In the genomic region with DNA sequence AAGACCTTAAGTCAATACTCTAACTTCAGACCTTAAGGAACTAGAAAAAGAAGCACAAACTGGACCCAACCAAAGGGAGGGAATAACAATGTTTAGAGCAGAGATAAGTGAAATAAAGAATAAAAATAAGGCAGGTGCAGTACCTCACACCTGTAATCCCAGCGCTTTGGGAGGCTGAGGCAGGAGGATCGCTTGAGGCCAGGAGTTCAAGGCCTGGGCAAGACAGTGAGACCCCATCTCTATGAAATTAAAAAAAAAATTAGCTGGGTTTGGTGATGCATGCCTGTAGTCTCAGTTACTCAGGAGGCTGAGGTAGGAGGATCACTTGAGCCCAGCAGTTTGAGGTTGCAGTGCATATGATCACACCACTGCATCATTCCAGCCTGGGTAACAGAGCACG, we compare ENCODE assay signal across 23 cellular contexts.
"Had no signal": no experiment of that assay in that cellular context is flagged by ENCODE, and none has a peak within 500 bp of the region (broad histone marks: within the 10 kb centered on the region; RNA-seq: fewer than 3 reads in every experiment).

No MANE protein-coding gene starts in this region.

- DNase-seq: activated CD4-positive, alpha-beta memory T cell treated with anti-CD3 and anti-CD28 coated beads, Interleukin-2, amount 10 ng/mL, durations not matched to agents 7 days and 5 days; activated CD4-positive, alpha-beta T cell treated with anti-CD3 and anti-CD28 coated beads for 1 hour; activated CD4-positive, alpha-beta T cell treated with anti-CD3 and anti-CD28 coated beads for 4 hours; activated CD4-positive, alpha-beta T cell treated with anti-CD3 and anti-CD28 coated beads, Interleukin-2, amount 10 ng/mL, durations not matched to agents 7 days and 5 days; activated CD4-positive, alpha-beta T cell treated with anti-CD3 and anti-CD28 coated beads, Interleukin-2, amount 50 U/mL, for 4 hours; activated effector memory CD4-positive, alpha-beta T cell treated with Interleukin-2 at 50 U/mL for 16 hours; activated gamma-delta T cell treated with Interleukin-2 at 50 U/mL for 16 hours; activated naive CD4-positive, alpha-beta T cell treated with anti-CD3 and anti-CD28 coated beads, Interleukin-2, amount 50 U/mL, for 16 hours; activated naive CD4-positive, alpha-beta T cell treated with Interleukin-2 at 50 U/mL for 16 hours; activated T-cell treated with anti-CD3 and anti-CD28 coated beads, Interleukin-2, amount 50 U/mL, for 24 hours; brain microvascular endothelial cell; cortex of kidney; effector CD8-positive, alpha-beta T cell; endodermal cell; foreskin keratinocyte; gastrocnemius medialis; glutamatergic neuron; heart left ventricle; hypothalamus; T-helper 2 cell had no signal

- H3K27ac Mint-ChIP-seq: activated CD4-positive, alpha-beta memory T cell treated with anti-CD3 and anti-CD28 coated beads, Interleukin-2, amount 10 ng/mL, durations not matched to agents 7 days and 5 days; activated CD4-positive, alpha-beta T cell treated with anti-CD3 and anti-CD28 coated beads, Interleukin-2, amount 10 ng/mL, durations not matched to agents 7 days and 5 days; activated naive CD8-positive, alpha-beta T cell; activated T-cell treated with anti-CD3 and anti-CD28 coated beads, Interleukin-2, amount 50 U/mL, for 24 hours; activated T-helper 17 cell treated with anti-CD3 and anti-CD28 coated beads, Interleukin-2, amount 50 U/mL, for 72 hours; endodermal cell had no signal

- ATAC-seq: activated T-helper 17 cell treated with anti-CD3 and anti-CD28 coated beads, Interleukin-2, amount 50 U/mL, for 72 hours; esophagus mucosa; foreskin keratinocyte; gastrocnemius medialis; heart left ventricle had no signal

- H3K4me3 Mint-ChIP-seq: activated CD4-positive, alpha-beta memory T cell treated with anti-CD3 and anti-CD28 coated beads, Interleukin-2, amount 10 ng/mL, durations not matched to agents 7 days and 5 days; activated CD4-positive, alpha-beta T cell treated with anti-CD3 and anti-CD28 coated beads, Interleukin-2, amount 10 ng/mL, durations not matched to agents 7 days and 5 days; activated naive CD8-positive, alpha-beta T cell; activated T-cell treated with anti-CD3 and anti-CD28 coated beads, Interleukin-2, amount 50 U/mL, for 24 hours; activated T-helper 17 cell treated with anti-CD3 and anti-CD28 coated beads, Interleukin-2, amount 50 U/mL, for 72 hours; endodermal cell had no signal

- H3K27me3 Mint-ChIP-seq: activated CD4-positive, alpha-beta memory T cell treated with anti-CD3 and anti-CD28 coated beads, Interleukin-2, amount 10 ng/mL, durations not matched to agents 7 days and 5 days; activated CD4-positive, alpha-beta T cell treated with anti-CD3 and anti-CD28 coated beads, Interleukin-2, amount 10 ng/mL, durations not matched to agents 7 days and 5 days; activated naive CD8-positive, alpha-beta T cell; activated T-cell treated with anti-CD3 and anti-CD28 coated beads, Interleukin-2, amount 50 U/mL, for 24 hours; activated T-helper 17 cell treated with anti-CD3 and anti-CD28 coated beads, Interleukin-2, amount 50 U/mL, for 72 hours had no signal

- H3K9me3 Mint-ChIP-seq: activated CD4-positive, alpha-beta memory T cell treated with anti-CD3 and anti-CD28 coated beads, Interleukin-2, amount 10 ng/mL, durations not matched to agents 7 days and 5 days; activated T-cell treated with anti-CD3 and anti-CD28 coated beads, Interleukin-2, amount 50 U/mL, for 24 hours; activated T-helper 17 cell treated with anti-CD3 and anti-CD28 coated beads, Interleukin-2, amount 50 U/mL, for 72 hours; endodermal cell had no signal
